8 cellular contexts compared by ENCODE assay signal in the genomic region with DNA sequence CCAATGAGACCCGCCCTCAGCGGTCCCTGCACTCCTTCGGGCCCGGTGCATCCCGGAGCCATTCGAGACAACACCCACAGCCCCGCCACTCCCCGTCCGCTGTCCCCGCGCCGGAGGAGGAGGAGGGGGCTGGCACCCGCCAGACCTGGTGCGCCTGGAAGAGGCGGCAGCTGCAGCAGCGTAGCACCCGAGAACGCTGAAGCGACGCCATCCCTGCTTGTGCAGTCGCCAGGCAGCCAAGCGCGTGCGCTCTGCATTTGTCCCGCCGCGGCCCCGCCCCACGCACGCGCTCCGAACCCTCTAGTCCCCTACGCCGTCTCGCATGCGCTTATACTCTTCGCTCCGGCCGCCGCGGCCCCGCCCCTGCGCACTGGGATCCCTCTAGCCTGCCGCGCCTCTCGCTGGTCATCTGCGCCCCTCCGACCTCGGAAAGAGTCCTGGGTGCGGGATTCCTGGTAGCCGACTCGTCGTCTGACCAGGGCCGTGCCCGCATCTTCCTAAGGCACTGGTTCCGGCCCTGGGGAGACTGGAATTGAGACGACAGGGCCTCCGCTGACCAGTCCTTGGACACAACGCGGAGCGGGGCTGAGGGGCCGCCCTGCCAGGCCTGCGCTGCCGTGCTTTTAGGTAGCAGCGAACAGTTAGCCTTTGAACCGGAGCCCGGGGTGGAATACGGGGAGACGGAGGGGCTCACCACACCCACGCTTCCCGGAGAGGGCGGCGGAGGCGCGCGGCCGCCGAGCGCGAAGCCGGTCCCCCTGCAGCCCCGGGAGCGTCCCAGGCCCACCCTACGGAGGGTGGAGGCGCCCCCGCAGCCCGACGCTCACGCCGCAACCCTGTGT. TPM values are rescaled to one million over a fixed set of nuclear protein-coding genes. Genes with fewer than 3 reads are reported as not detected.
A peak's percentile ranks its signal among the peaks of the same experiment; 100 is the strongest.
DNase-seq lines count a peak whose midpoint lies in the region; ATAC-seq and TF ChIP-seq lines count a peak whose summit lies in the region.

A gene with protein sequence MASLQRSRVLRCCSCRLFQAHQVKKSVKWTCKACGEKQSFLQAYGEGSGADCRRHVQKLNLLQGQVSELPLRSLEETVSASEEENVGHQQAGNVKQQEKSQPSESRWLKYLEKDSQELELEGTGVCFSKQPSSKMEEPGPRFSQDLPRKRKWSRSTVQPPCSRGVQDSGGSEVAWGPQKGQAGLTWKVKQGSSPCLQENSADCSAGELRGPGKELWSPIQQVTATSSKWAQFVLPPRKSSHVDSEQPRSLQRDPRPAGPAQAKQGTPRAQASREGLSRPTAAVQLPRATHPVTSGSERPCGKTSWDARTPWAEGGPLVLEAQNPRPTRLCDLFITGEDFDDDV (minus strand): TSS at position 232 of the 842 bp plus-strand sequence. CDS start 21 bp downstream, at position 211.

- BruUV-seq in PC-9 (replicated peaks; lab: Mats Ljungman, UMichigan), result TSS peak; percentile 91

- H3F3A ChIP-seq in PC-9 (ENCODE audit: insufficient read depth, low read depth), result peaks cover 26% of the 10 kb centered on the region

- H3K9me2 ChIP-seq in PC-9 (ENCODE audit: insufficient read depth), result no peaks in the 10 kb centered on the region

- H2AFZ ChIP-seq in PC-9, result peak within 1 kb of the TSS; percentile 98

- peak within 1 kb of the TSS; percentile 93 for H3K27ac Mint-ChIP-seq in activated T-cell treated with anti-CD3 and anti-CD28 coated beads, Interleukin-2, amount 50 U/mL, for 24 hours

- H4K20me1 ChIP-seq in PC-9 (ENCODE audit: insufficient read depth), result peaks cover 6% of the 10 kb centered on the region; the same call in 1 of the 2 replicates

- H3K36me3 ChIP-seq in PC-9 (ENCODE audit: low read depth) (no peaks in the 10 kb centered on the region), mucosa of stomach (ENCODE audit: control insufficient read depth, insufficient read depth, low read length) (no peaks in the 10 kb centered on the region)

- CTCF ChIA-PET in PC-9 (lab: Charles Lee), result interaction anchor here (1.0 kb wide), 1 partner anchor 96 kb away, joined by 3 read pairs; no protein-coding TSS in a partner anchor

- no peak for TF ChIP-seq CTCF in PC-9 (conservative IDR thresholded peaks at IDR 0.05)

- DNase-seq in DMS114 treated with DMSO at 0.1 percent for 48 hours (lab: John Stamatoyannopoulos, UW; ENCODE audit: unreplicated experiment), result peak; percentile 95
- DNase-seq in HuH-7.5 (ENCODE audit: low spot score), result peak; percentile 97
- peak; percentile 85 to 98 for DNase-seq in PC-9
- DNase-seq in activated T-cell treated with anti-CD3 and anti-CD28 coated beads, Interleukin-2, amount 50 U/mL, for 24 hours, result peak; percentile 93
- peak; percentile 93 to 94 for DNase-seq in erythroblast (lab: John Stamatoyannopoulos, UW)
- peak; percentile 75 to 81 for DNase-seq in stimulated activated CD8-positive, alpha-beta memory T cell treated with anti-CD3 and anti-CD28 coated beads, Interleukin-7, amount 100 ng/mL, for 1 hour (ENCODE audit: low read depth in 2 of 2)

- POLR2A ChIA-PET in PC-9 (lab: Charles Lee; ENCODE audit: unreplicated experiment), result no interaction called here

- H3K27me3 ChIP-seq in PC-9 (ENCODE audit: insufficient read depth, low read depth) (no peaks in the 10 kb centered on the region), mucosa of stomach (ENCODE audit: control insufficient read depth, insufficient read depth, low read length) (no peaks in the 10 kb centered on the region)

- H3K36me3 Mint-ChIP-seq in activated T-cell treated with anti-CD3 and anti-CD28 coated beads, Interleukin-2, amount 50 U/mL, for 24 hours (ENCODE audit: low read depth), result peaks cover 36% of the 10 kb centered on the region

- H3K4me1 Mint-ChIP-seq in activated T-cell treated with anti-CD3 and anti-CD28 coated beads, Interleukin-2, amount 50 U/mL, for 24 hours (ENCODE audit: low read depth), result peaks cover 17% of the 10 kb centered on the region

- TF ChIP-seq POLR2A in erythroblast (IDR thresholded peaks at IDR 0.05; ENCODE audit: low read length), result peak; percentile 46

- H3K79me2 ChIP-seq in PC-9 (ENCODE audit: low read depth), result peaks cover 13% of the 10 kb centered on the region; the same call in 1 of the 2 replicates

- ATAC-seq in GM21526 (IDR thresholded peaks at IDR 0.05; ENCODE audit: low FRiP score, unreplicated experiment), result peak; percentile 94

- peak within 1 kb of the TSS; percentile 43; the same call in 1 of the 2 replicates for H3K27ac ChIP-seq in PC-9

- peak within 1 kb of the TSS; percentile 96 for H3K4me2 ChIP-seq in PC-9

- peak within 1 kb of the TSS; percentile 83 for H3K4me3 ChIP-seq in PC-9
- H3K4me3 ChIP-seq in mucosa of stomach (ENCODE audit: low read length), result peak within 1 kb of the TSS; percentile 90

- peak within 1 kb of the TSS; percentile 74 for H3K9ac ChIP-seq in mucosa of stomach (ENCODE audit: low read length)

- peak within 1 kb of the TSS; percentile 87 for H3K4me3 Mint-ChIP-seq in activated T-cell treated with anti-CD3 and anti-CD28 coated beads, Interleukin-2, amount 50 U/mL, for 24 hours

- H3K27me3 Mint-ChIP-seq in activated T-cell treated with anti-CD3 and anti-CD28 coated beads, Interleukin-2, amount 50 U/mL, for 24 hours, result no peaks in the 10 kb centered on the region

- H3K9me3 ChIP-seq in PC-9 (ENCODE audit: insufficient read depth, low read depth), result no peaks in the 10 kb centered on the region
- H3K9me3 ChIP-seq in mucosa of stomach (ENCODE audit: control insufficient read depth, low read length), result no peaks in the 10 kb centered on the region

- H3K4me1 ChIP-seq in PC-9 (replicated peaks; ENCODE audit: insufficient read depth) (peaks cover 6% of the 10 kb centered on the region; the same call in 1 of the 2 replicates), mucosa of stomach (ENCODE audit: control insufficient read depth, insufficient read depth, low read length) (no peaks in the 10 kb centered on the region)

- intact Hi-C loops in PC-9 (cut with micrococcal nuclease; ENCODE audit: unreplicated experiment), result loop anchor here (1.0 to 10.0 kb wide), 5 partner anchors 40 to 236 kb away; a partner anchor contains a TSS

- no peaks in the 10 kb centered on the region for H3K9me3 Mint-ChIP-seq in activated T-cell treated with anti-CD3 and anti-CD28 coated beads, Interleukin-2, amount 50 U/mL, for 24 hours

RNA-seq across cellular contexts. Expression of the gene that starts here (rescaled TPM):
- 39.9 and 54.0 TPM in 2 replicates for total RNA-seq in PC-9 (2021)

Comparison
In these comparisons a context has a peak if more than half of its experiments do, and no peak if none do; other contexts are left out.
1. Peak in every context shown above with its lines: DNase-seq, ATAC-seq, H3K4me3 ChIP-seq and H3K27ac ChIP-seq.